Comparison of ENCODE assay signal across 1 cellular context in the genomic region with DNA sequence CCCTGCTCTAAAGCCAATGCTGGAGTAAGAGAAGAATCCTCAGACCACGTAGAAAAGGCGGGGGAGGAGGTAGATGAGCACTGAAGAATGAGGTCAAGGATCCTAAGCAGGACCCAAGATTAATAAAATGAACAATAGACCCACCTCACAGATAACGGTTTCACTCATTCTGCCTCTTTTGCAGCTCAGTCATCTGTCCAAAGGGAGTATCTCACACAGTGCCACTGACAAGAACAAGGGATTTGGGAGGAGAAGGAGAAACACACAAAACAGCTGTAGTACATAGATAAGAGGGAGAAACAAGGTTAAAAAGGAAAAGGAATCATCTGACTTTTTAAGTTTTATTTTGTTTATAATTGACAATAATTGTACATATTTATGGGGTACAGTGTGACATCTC.
TF ChIP-seq lines count a peak whose summit lies in the region.

No MANE protein-coding gene starts in this region.

TF ChIP-seq in K562, 482 proteins besides CTCF, POLR2A, EP300 and RAD21 (continued from another document and continues in another):
- TF ChIP-seq, protein P1, sequence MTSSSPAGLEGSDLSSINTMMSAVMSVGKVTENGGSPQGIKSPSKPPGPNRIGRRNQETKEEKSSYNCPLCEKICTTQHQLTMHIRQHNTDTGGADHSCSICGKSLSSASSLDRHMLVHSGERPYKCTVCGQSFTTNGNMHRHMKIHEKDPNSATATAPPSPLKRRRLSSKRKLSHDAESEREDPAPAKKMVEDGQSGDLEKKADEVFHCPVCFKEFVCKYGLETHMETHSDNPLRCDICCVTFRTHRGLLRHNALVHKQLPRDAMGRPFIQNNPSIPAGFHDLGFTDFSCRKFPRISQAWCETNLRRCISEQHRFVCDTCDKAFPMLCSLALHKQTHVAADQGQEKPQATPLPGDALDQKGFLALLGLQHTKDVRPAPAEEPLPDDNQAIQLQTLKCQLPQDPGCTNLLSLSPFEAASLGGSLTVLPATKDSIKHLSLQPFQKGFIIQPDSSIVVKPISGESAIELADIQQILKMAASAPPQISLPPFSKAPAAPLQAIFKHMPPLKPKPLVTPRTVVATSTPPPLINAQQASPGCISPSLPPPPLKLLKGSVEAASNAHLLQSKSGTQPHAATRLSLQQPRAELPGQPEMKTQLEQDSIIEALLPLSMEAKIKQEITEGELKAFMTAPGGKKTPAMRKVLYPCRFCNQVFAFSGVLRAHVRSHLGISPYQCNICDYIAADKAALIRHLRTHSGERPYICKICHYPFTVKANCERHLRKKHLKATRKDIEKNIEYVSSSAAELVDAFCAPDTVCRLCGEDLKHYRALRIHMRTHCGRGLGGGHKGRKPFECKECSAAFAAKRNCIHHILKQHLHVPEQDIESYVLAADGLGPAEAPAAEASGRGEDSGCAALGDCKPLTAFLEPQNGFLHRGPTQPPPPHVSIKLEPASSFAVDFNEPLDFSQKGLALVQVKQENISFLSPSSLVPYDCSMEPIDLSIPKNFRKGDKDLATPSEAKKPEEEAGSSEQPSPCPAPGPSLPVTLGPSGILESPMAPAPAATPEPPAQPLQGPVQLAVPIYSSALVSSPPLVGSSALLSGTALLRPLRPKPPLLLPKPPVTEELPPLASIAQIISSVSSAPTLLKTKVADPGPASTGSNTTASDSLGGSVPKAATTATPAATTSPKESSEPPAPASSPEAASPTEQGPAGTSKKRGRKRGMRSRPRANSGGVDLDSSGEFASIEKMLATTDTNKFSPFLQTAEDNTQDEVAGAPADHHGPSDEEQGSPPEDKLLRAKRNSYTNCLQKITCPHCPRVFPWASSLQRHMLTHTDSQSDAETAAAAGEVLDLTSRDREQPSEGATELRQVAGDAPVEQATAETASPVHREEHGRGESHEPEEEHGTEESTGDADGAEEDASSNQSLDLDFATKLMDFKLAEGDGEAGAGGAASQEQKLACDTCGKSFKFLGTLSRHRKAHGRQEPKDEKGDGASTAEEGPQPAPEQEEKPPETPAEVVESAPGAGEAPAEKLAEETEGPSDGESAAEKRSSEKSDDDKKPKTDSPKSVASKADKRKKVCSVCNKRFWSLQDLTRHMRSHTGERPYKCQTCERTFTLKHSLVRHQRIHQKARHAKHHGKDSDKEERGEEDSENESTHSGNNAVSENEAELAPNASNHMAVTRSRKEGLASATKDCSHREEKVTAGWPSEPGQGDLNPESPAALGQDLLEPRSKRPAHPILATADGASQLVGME (CRISPR knock-in tag; IDR thresholded peaks at IDR 0.05) = no peak
- TF ChIP-seq CHD2 (IDR thresholded peaks at IDR 0.05; ENCODE audit: low read depth, low read length) = no peak
- TF ChIP-seq FOXM1 (IDR thresholded peaks at IDR 0.05; ENCODE audit: low read depth) = peak; percentile 40; the same call in 1 of the 2 replicates
- TF ChIP-seq FOXM1 (CRISPR knock-in tag; IDR thresholded peaks at IDR 0.05; ENCODE audit: low read depth) = no peak
- TF ChIP-seq COPS2 (conservative IDR thresholded peaks at IDR 0.05) = no peak
- TF ChIP-seq NELFE (IDR thresholded peaks at IDR 0.05; ENCODE audit: insufficient read depth, insufficient read length) = no peak
- TF ChIP-seq MLLT1 (IDR thresholded peaks at IDR 0.05) = no peak
- no peak for TF ChIP-seq ESRRA (IDR thresholded peaks at IDR 0.05; ENCODE audit: borderline replicate concordance, low read depth)
- TF ChIP-seq STAT5B (CRISPR knock-in tag; IDR thresholded peaks at IDR 0.05) = no peak
- TF ChIP-seq, protein P2, sequence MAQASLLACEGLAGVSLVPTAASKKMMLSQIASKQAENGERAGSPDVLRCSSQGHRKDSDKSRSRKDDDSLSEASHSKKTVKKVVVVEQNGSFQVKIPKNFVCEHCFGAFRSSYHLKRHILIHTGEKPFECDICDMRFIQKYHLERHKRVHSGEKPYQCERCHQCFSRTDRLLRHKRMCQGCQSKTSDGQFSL (CRISPR knock-in tag; IDR thresholded peaks at IDR 0.05) = no peak
- TF ChIP-seq, protein P2 (tag; IDR thresholded peaks at IDR 0.05) = no peak
- TF ChIP-seq DACH1 (IDR thresholded peaks at IDR 0.05; ENCODE audit: partially characterized antibody) = peak; percentile 52
- TF ChIP-seq RBM34 (IDR thresholded peaks at IDR 0.05; ENCODE audit: borderline replicate concordance, insufficient read depth, low read length) = no peak
- no peak for TF ChIP-seq FIP1L1 (IDR thresholded peaks at IDR 0.05; ENCODE audit: low read depth, low read length, poor library complexity, severe bottlenecking)
- no peak for TF ChIP-seq ZFPM2 (CRISPR knock-in tag; IDR thresholded peaks at IDR 0.05)
- TF ChIP-seq DPF2 (IDR thresholded peaks at IDR 0.05) = peak; percentile 72
- no peak for TF ChIP-seq MTA1 (IDR thresholded peaks at IDR 0.05; ENCODE audit: borderline replicate concordance)
- no peak for TF ChIP-seq MBD2 (IDR thresholded peaks at IDR 0.05; ENCODE audit: borderline replicate concordance, low read depth)
- TF ChIP-seq MTA3 (IDR thresholded peaks at IDR 0.05; ENCODE audit: borderline replicate concordance) = no peak
- TF ChIP-seq KHSRP (IDR thresholded peaks at IDR 0.05) = no peak
- TF ChIP-seq FOXJ2 (tag; IDR thresholded peaks at IDR 0.05) = no peak
- no peak for TF ChIP-seq U2AF2 (optimal IDR thresholded peaks at IDR 0.05; ENCODE audit: low read depth, low read length)
- peak; percentile 83 for TF ChIP-seq TCF3 (CRISPR knock-in tag; IDR thresholded peaks at IDR 0.05)
- no peak for TF ChIP-seq ZSCAN29 (IDR thresholded peaks at IDR 0.05)
- no peak for TF ChIP-seq ZNF133 (CRISPR knock-in tag; IDR thresholded peaks at IDR 0.05)
- no peak for TF ChIP-seq FOXO4 (CRISPR knock-in tag; IDR thresholded peaks at IDR 0.05)
- TF ChIP-seq LARP7 (IDR thresholded peaks at IDR 0.05) = no peak
- TF ChIP-seq SIRT6 (IDR thresholded peaks at IDR 0.05; ENCODE audit: low read depth, low read length) = no peak
- peak; percentile 38; the same call in 1 of the 2 replicates for TF ChIP-seq ADNP (tag; IDR thresholded peaks at IDR 0.05)
- TF ChIP-seq TRIM25 (IDR thresholded peaks at IDR 0.05; ENCODE audit: borderline replicate concordance) = no peak
- no peak for TF ChIP-seq NCOA4 (IDR thresholded peaks at IDR 0.05; ENCODE audit: partially characterized antibody)
- TF ChIP-seq, protein P3, sequence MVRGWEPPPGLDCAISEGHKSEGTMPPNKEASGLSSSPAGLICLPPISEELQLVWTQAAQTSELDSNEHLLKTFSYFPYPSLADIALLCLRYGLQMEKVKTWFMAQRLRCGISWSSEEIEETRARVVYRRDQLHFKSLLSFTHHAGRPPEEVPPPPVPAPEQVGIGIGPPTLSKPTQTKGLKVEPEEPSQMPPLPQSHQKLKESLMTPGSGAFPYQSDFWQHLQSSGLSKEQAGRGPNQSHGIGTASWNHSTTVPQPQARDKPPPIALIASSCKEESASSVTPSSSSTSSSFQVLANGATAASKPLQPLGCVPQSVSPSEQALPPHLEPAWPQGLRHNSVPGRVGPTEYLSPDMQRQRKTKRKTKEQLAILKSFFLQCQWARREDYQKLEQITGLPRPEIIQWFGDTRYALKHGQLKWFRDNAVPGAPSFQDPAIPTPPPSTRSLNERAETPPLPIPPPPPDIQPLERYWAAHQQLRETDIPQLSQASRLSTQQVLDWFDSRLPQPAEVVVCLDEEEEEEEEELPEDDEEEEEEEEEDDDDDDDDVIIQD (CRISPR knock-in tag; IDR thresholded peaks at IDR 0.05) = no peak
- TF ChIP-seq CTCFL (IDR thresholded peaks at IDR 0.05; ENCODE audit: borderline replicate concordance, insufficient read depth, low read depth, low read length, poor library complexity, severe bottlenecking) = no peak
- no peak for TF ChIP-seq GATAD2B (IDR thresholded peaks at IDR 0.05; ENCODE audit: borderline replicate concordance)
- TF ChIP-seq ZNF584 (CRISPR knock-in tag; IDR thresholded peaks at IDR 0.05; ENCODE audit: low read depth) = no peak
- no peak; the same call in 1 of the 2 replicates for TF ChIP-seq EGR1 (conservative IDR thresholded peaks at IDR 0.05)
- no peak for TF ChIP-seq SRSF1 (IDR thresholded peaks at IDR 0.05; ENCODE audit: low read depth, low read length)
- peak; percentile 63 for TF ChIP-seq SMARCA4 (IDR thresholded peaks at IDR 0.05)
- TF ChIP-seq, protein P4, sequence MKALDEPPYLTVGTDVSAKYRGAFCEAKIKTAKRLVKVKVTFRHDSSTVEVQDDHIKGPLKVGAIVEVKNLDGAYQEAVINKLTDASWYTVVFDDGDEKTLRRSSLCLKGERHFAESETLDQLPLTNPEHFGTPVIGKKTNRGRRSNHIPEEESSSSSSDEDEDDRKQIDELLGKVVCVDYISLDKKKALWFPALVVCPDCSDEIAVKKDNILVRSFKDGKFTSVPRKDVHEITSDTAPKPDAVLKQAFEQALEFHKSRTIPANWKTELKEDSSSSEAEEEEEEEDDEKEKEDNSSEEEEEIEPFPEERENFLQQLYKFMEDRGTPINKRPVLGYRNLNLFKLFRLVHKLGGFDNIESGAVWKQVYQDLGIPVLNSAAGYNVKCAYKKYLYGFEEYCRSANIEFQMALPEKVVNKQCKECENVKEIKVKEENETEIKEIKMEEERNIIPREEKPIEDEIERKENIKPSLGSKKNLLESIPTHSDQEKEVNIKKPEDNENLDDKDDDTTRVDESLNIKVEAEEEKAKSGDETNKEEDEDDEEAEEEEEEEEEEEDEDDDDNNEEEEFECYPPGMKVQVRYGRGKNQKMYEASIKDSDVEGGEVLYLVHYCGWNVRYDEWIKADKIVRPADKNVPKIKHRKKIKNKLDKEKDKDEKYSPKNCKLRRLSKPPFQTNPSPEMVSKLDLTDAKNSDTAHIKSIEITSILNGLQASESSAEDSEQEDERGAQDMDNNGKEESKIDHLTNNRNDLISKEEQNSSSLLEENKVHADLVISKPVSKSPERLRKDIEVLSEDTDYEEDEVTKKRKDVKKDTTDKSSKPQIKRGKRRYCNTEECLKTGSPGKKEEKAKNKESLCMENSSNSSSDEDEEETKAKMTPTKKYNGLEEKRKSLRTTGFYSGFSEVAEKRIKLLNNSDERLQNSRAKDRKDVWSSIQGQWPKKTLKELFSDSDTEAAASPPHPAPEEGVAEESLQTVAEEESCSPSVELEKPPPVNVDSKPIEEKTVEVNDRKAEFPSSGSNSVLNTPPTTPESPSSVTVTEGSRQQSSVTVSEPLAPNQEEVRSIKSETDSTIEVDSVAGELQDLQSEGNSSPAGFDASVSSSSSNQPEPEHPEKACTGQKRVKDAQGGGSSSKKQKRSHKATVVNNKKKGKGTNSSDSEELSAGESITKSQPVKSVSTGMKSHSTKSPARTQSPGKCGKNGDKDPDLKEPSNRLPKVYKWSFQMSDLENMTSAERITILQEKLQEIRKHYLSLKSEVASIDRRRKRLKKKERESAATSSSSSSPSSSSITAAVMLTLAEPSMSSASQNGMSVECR (CRISPR knock-in tag; IDR thresholded peaks at IDR 0.05) = no peak
- peak; percentile 60 for TF ChIP-seq NCOR1 (IDR thresholded peaks at IDR 0.05)
- no peak for TF ChIP-seq ZNF445 (CRISPR knock-in tag; IDR thresholded peaks at IDR 0.05; ENCODE audit: low read depth)
- no peak; the same call in 1 of the 2 replicates for TF ChIP-seq GATAD2A (IDR thresholded peaks at IDR 0.05)
